In the genomic region with DNA sequence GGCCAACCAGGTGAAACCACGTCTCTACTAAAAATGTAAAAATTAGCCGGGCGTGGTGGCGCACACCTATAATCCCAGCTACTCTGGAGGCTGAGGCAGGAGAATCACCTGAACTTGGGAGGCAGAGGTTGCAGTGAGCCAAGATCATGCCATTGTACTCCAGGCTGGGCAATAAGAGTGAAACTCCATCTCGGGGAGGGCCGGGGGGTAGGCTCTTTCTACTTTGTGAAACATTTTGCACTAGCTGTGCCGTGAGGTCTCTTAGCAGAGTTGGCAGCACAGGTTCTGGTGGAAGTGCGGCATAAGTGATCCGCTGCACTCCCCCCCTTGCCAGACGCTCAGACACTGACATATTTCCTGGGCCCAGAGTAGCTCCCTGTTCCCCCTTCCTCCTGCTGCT, we compare ENCODE assay signal across 19 cellular contexts. TPM values are rescaled to one million over a fixed set of nuclear protein-coding genes. Genes with fewer than 3 reads are reported as not detected.
DNase-seq lines count a peak whose midpoint lies in the region; ATAC-seq and TF ChIP-seq lines count a peak whose summit lies in the region.
"Had no signal": no experiment of that assay in that cellular context is flagged by ENCODE, and none has a peak within 500 bp of the region (broad histone marks: within the 10 kb centered on the region; RNA-seq: fewer than 3 reads in every experiment).

No MANE protein-coding gene starts in this region.

- H3K4me1 ChIP-seq in heart left ventricle: peaks cover 0 to 28% (median 18%) of the 10 kb centered on the region in 12 donors
- peaks cover 21 to 41% (median 39%) of the 10 kb centered on the region in 4 donors for H3K4me1 ChIP-seq in esophagus muscularis mucosa

- no peak overlapping the region for H3K4me3 Mint-ChIP-seq in osteocyte (ENCODE audit: unreplicated experiment)
- H3K4me3 Mint-ChIP-seq in activated CD4-positive, alpha-beta memory T cell treated with anti-CD3 and anti-CD28 coated beads for 36 hours: no peak overlapping the region
- H3K4me3 Mint-ChIP-seq: B cell; CD4-positive, CD25-positive, alpha-beta regulatory T cell had no signal

- peaks cover 40% of the 10 kb centered on the region for H3K4me1 Mint-ChIP-seq in osteocyte (ENCODE audit: unreplicated experiment)
- H3K4me1 Mint-ChIP-seq in activated CD4-positive, alpha-beta memory T cell treated with anti-CD3 and anti-CD28 coated beads for 36 hours (ENCODE audit: low read depth): no peaks in the 10 kb centered on the region

- intact Hi-C loops in Right ventricle myocardium superior (cut with DNase I) (loop anchor here (5.0 kb wide), 1 partner anchor 174 kb away; the partner anchor contains the start of gene SLC22A23), heart left ventricle (cut with DNase I) (loop anchor here in 6 of 10 donors (5.0 to 10.0 kb wide), 3 partner anchors 172 to 602 kb away; partner anchors contain the start of gene SLC22A23 (in 6 of the 6)), esophagus muscularis mucosa (cut with DNase I) (loop anchor here (2.0 to 10.0 kb wide), 3 partner anchors 74 to 332 kb away; no protein-coding TSS in a partner anchor)
- intact Hi-C loops in activated CD4-positive, alpha-beta memory T cell treated with anti-CD3 and anti-CD28 coated beads for 36 hours (cut with micrococcal nuclease): no loop called here

- no peaks in the 10 kb centered on the region for H3K9me3 Mint-ChIP-seq in osteocyte (ENCODE audit: unreplicated experiment)
- H3K9me3 Mint-ChIP-seq in activated CD4-positive, alpha-beta memory T cell treated with anti-CD3 and anti-CD28 coated beads for 36 hours: no peaks in the 10 kb centered on the region

- POLR2A ChIA-PET in activated CD4-positive, alpha-beta memory T cell treated with anti-CD3 and anti-CD28 coated beads for 36 hours (lab: Charles Lee): interaction anchor here (0.6 kb wide), 1 partner anchor 157 kb away, joined by 4 read pairs; no protein-coding TSS in a partner anchor

- peaks cover 9% of the 10 kb centered on the region for H3K36me3 Mint-ChIP-seq in osteocyte (ENCODE audit: unreplicated experiment)
- H3K36me3 Mint-ChIP-seq in activated CD4-positive, alpha-beta memory T cell treated with anti-CD3 and anti-CD28 coated beads for 36 hours: peaks cover 1% of the 10 kb centered on the region

- TF ChIP-seq EP300 in esophagus muscularis mucosa (IDR thresholded peaks at IDR 0.05): no peak

- TF ChIP-seq POLR2A in heart left ventricle (IDR thresholded peaks at IDR 0.05): no peak
- TF ChIP-seq POLR2A in esophagus muscularis mucosa (IDR thresholded peaks at IDR 0.05; ENCODE audit: low read depth): no peak

- H3K9me3 ChIP-seq in heart left ventricle (no peaks in the 10 kb centered on the region), esophagus muscularis mucosa (no peaks in the 10 kb centered on the region)

- H3K36me3 ChIP-seq in heart left ventricle (peaks cover 0 to 6% (median 0%) of the 10 kb centered on the region in 9 donors), esophagus muscularis mucosa (peaks cover 0 to 23% (median 8%) of the 10 kb centered on the region in 4 donors)

- H3K27ac Mint-ChIP-seq in osteocyte (ENCODE audit: unreplicated experiment): peak overlapping the region; percentile 38
- H3K27ac Mint-ChIP-seq in activated CD4-positive, alpha-beta memory T cell treated with anti-CD3 and anti-CD28 coated beads for 36 hours: no peak overlapping the region
- H3K27ac Mint-ChIP-seq: CD4-positive, CD25-positive, alpha-beta regulatory T cell had no signal

- H3K4me3 ChIP-seq in heart left ventricle (no peak overlapping the region), esophagus muscularis mucosa (no peak overlapping the region)

- 89 to 98% (median 96%) methylated on average over 10 of the region's 10 CpGs for WGBS in heart left ventricle, 4 donors
- WGBS in esophagus muscularis mucosa: 88% methylated on average over 7 of the region's 10 CpGs

- H3K27me3 Mint-ChIP-seq in osteocyte (ENCODE audit: unreplicated experiment): no peaks in the 10 kb centered on the region
- no peaks in the 10 kb centered on the region for H3K27me3 Mint-ChIP-seq in activated CD4-positive, alpha-beta memory T cell treated with anti-CD3 and anti-CD28 coated beads for 36 hours
- H3K27me3 Mint-ChIP-seq: B cell; CD4-positive, CD25-positive, alpha-beta regulatory T cell had no signal

- H3K27ac ChIP-seq in heart left ventricle (no peak overlapping the region), esophagus muscularis mucosa (replicated peaks in 1 of 4) (peak overlapping the region in 3 of 4 donors; percentile 51 to 68 (median 66))

- CTCF ChIA-PET in activated CD4-positive, alpha-beta memory T cell treated with anti-CD3 and anti-CD28 coated beads for 36 hours (lab: Charles Lee): interaction anchor here (1.3 to 6.4 kb wide), 2 partner anchors 229 to 449 kb away, joined by 3 to 98 read pairs; no protein-coding TSS in a partner anchor

- TF ChIP-seq CTCF in heart left ventricle (IDR thresholded peaks at IDR 0.05) (no peak), esophagus muscularis mucosa (IDR thresholded peaks at IDR 0.05) (no peak), osteocyte (IDR thresholded peaks at IDR 0.05) (no peak)

- no peak for ATAC-seq in Right ventricle myocardium superior (ENCODE audit: poor library complexity)
- no peak for ATAC-seq in heart left ventricle
- no peak for ATAC-seq in GM19455 (IDR thresholded peaks at IDR 0.05; ENCODE audit: unreplicated experiment)

- H3K27me3 ChIP-seq in heart left ventricle (no peaks in the 10 kb centered on the region), esophagus muscularis mucosa (no peaks in the 10 kb centered on the region)

- DNase-seq in Right ventricle myocardium superior: peak; percentile 17
- no peak for DNase-seq in heart left ventricle
- no peak for DNase-seq in esophagus muscularis mucosa (ENCODE audit: extremely low spot score)
- no peak for DNase-seq in osteocyte (ENCODE audit: extremely low spot score, unreplicated experiment)
- no peak for DNase-seq in effector CD8-positive, alpha-beta T cell (lab: John Stamatoyannopoulos, UW)
- DNase-seq in activated CD4-positive, alpha-beta memory T cell treated with anti-CD3 and anti-CD28 coated beads for 36 hours: no peak
- DNase-seq in mesenteric fat pad (ENCODE audit: low spot score): no peak
- DNase-seq: 8988T; CD4-positive, CD25-positive, alpha-beta regulatory T cell; COR-L47; HCEC 1CT; KBM-7; NCI-H1694 treated with DMSO at 0.1 percent for 48 hours; NCI-H510A; NCI-H748 treated with DMSO at 0.1 percent for 48 hours; NK-92 treated with Interleukin-12 subunit alpha and Interleukin-12 subunit beta, amount 100 ng/mL, for 24 hours; SHP77 had no signal

RNA-seq across cellular contexts. Expression of gene PSMG4, which starts 24.5 kb away (rescaled TPM):
- total RNA-seq in Right ventricle myocardium superior: 8.9 TPM
- 10 to 100 TPM in 4 of 9 donors, 1 to 10 TPM in 5; 6.2 to 12.6 (median 9.7) TPM for total RNA-seq in heart left ventricle
- 10 to 100 TPM in 1 of 2 donors, 1 to 10 TPM in 1; 8.7 to 21.7 TPM for polyA plus RNA-seq in heart left ventricle
- total RNA-seq in esophagus muscularis mucosa: 10 to 100 TPM; 21.4 to 28.6 (median 25.7) TPM
- 20.4 and 22.0 TPM in 2 replicates for total RNA-seq in osteocyte
- 10 to 100 TPM; 24.2 to 25.2 TPM for total RNA-seq in activated CD4-positive, alpha-beta memory T cell treated with anti-CD3 and anti-CD28 coated beads for 36 hours
- total RNA-seq in mesenteric fat pad: 18.7 TPM

RNA-seq across cellular contexts. Expression of gene TUBB2B, which starts 55.8 kb away (rescaled TPM):
- 1.3 TPM for total RNA-seq in Right ventricle myocardium superior
- 1 to 10 TPM in 8 of 9 donors, under 1 TPM in 1; 0.90 to 3.4 (median 1.5) TPM for total RNA-seq in heart left ventricle
- polyA plus RNA-seq in heart left ventricle: 1 to 10 TPM; 1.1 to 2.8 TPM
- total RNA-seq in esophagus muscularis mucosa: 10 to 100 TPM; 12.0 to 35.8 (median 20.9) TPM
- total RNA-seq in osteocyte: 61.7 and 67.2 TPM in 2 replicates
- total RNA-seq in activated CD4-positive, alpha-beta memory T cell treated with anti-CD3 and anti-CD28 coated beads for 36 hours: under 1 TPM in 1 of 2 experiments, not detected in 1; 0.29 TPM
- 12.2 TPM for total RNA-seq in mesenteric fat pad
- total RNA-seq: B cell had no signal

Comparison
In these comparisons a context has a peak if more than half of its experiments do, and no peak if none do; other contexts are left out.
1. H3K27ac ChIP-seq: peak in esophagus muscularis mucosa (3 of 4); none in heart left ventricle (0 of 12).